ENCODE assay signal across 11 cellular contexts in the genomic region with DNA sequence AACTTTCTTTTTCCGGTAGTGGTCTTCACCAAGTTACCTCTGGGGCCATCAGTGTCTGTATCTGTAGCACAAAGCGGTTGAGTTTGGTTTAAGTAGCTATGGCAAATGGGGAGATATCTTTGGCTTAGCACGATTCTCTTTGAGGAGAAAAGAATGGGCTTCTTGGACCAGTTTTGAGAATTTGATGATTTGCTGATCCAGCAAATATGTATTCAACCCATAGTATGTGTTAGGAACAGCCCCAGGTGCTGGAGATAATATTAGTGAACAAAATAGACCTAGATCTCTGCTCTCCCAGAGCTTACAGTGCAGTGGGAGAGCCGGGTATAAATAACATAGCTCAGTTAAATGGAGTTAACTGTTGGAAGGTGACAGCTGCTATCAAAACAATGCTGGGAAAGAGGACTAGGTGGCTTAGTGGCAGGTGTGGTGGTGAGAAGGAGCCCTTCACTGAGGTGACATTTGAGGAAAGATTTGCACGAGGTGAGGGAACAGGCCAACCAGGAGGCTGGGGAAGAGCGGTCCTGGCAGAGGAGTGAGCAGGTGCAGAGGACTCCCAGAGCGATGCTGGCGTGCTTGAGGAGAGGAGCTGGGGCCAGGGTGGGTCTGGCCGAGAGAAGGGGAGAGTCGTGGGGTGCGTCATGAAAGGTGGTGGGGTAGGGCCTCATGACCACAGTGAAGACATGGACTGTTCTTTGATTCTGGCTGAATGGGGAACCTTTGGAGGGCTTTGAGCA. TPM values are rescaled to one million over a fixed set of nuclear protein-coding genes. Genes with fewer than 3 reads are reported as not detected.
A peak's percentile ranks its signal among the peaks of the same experiment; 100 is the strongest.
DNase-seq lines count a peak whose midpoint lies in the region; ATAC-seq, FAIRE-seq and TF ChIP-seq lines count a peak whose summit lies in the region.
"Had no signal": no experiment of that assay in that cellular context is flagged by ENCODE, and none has a peak within 500 bp of the region (broad histone marks: within the 10 kb centered on the region; RNA-seq: fewer than 3 reads in every experiment).

No MANE protein-coding gene starts in this region.

- H3K9me3 ChIP-seq in CD4-positive, alpha-beta memory T cell (ENCODE audit: control insufficient read depth in 1 of 2, low read length in 2 of 2): no peaks in the 10 kb centered on the region
- no peaks in the 10 kb centered on the region for H3K9me3 ChIP-seq in GM12878 (replicated peaks; ENCODE audit: control insufficient read depth, insufficient read depth, low read length)
- H3K9me3 ChIP-seq: psoas muscle had no signal

- no peak overlapping the region for H3K27ac ChIP-seq in CD4-positive, alpha-beta memory T cell (ENCODE audit: low read depth, low read length)
- peak overlapping the region; percentile 38; the same call in 1 of the 2 replicates for H3K27ac ChIP-seq in GM12878 (ENCODE audit: control insufficient read depth, insufficient read depth)

- SMC1A ChIA-PET in GM12878 (lab: Charles Lee; ENCODE audit: uncharacterized antibody, unreplicated experiment): interaction anchor here (1.0 kb wide), 1 partner anchor 35 kb away, joined by 4 read pairs; no protein-coding TSS in a partner anchor

- RAD21 ChIA-PET in GM12878 (lab: Charles Lee; ENCODE audit: unreplicated experiment): interaction anchor here (1.0 to 1.2 kb wide), 3 partner anchors 9 to 16 kb away, joined by 3 to 5 read pairs (median 4); no protein-coding TSS in a partner anchor

- H3K27me3 Mint-ChIP-seq in CD4-positive, alpha-beta memory T cell: no peaks in the 10 kb centered on the region
- H3K27me3 Mint-ChIP-seq in IgD-negative memory B cell (no peaks in the 10 kb centered on the region), nephron (ENCODE audit: low read depth) (no peaks in the 10 kb centered on the region)

- 70% methylated on average over 11 of the region's 11 CpGs for WGBS in GM12878 (ENCODE audit: insufficient coverage, insufficient replicate concordance, low lambda C conversion rate, missing lambda C conversion rate)

- TF ChIP-seq POLR2A in GM12878 (IDR thresholded peaks at IDR 0.05; ENCODE audit: low read depth, low read length): no peak

- in situ Hi-C loops in GM12878 (cut with MboI): loop anchor here (25.0 kb wide), 1 partner anchor 1320 kb away; no protein-coding TSS in a partner anchor

- H3K9me3 Mint-ChIP-seq in CD4-positive, alpha-beta memory T cell: no peaks in the 10 kb centered on the region
- H3K9me3 Mint-ChIP-seq in IgD-negative memory B cell: no peaks in the 10 kb centered on the region
- no peaks in the 10 kb centered on the region for H3K9me3 Mint-ChIP-seq in nephron

- CTCF ChIA-PET in CD4-positive, alpha-beta memory T cell (lab: Charles Lee; ENCODE audit: partially characterized antibody): interaction anchor here (0.8 to 2.0 kb wide), 4 partner anchors 9 to 36 kb away, joined by 3 to 7 read pairs (median 4); no protein-coding TSS in a partner anchor
- CTCF ChIA-PET in GM12878 (lab: Yijun Ruan, JAX): interaction anchor here (1.0 to 3.0 kb wide), 4 partner anchors 9 to 204 kb away, joined by 3 to 21 read pairs (median 7); no protein-coding TSS in a partner anchor

- DNase-seq in CD4-positive, alpha-beta memory T cell: no peak
- DNase-seq in GM12878 (ENCODE audit: low read depth, low spot score) (no peak), cerebellum (ENCODE audit: low spot score) (no peak)
- DNase-seq: dermis blood vessel endothelial cell, NCI-H1048, psoas muscle, trophoblast cell had no signal

- H3K27ac Mint-ChIP-seq in CD4-positive, alpha-beta memory T cell: peak overlapping the region; percentile 5 to 87 (median 74)
- peak overlapping the region; percentile 97 to 100 (median 99) for H3K27ac Mint-ChIP-seq in IgD-negative memory B cell
- peak overlapping the region; percentile 6 to 68 (median 37) for H3K27ac Mint-ChIP-seq in nephron

- TF ChIP-seq EP300 in GM12878 (IDR thresholded peaks at IDR 0.05; ENCODE audit: borderline replicate concordance in 1 of 2, control insufficient read depth in 1 of 2, low read depth in 2 of 2, low read length in 2 of 2): no peak

- no peak overlapping the region for H2AFZ ChIP-seq in GM12878 (ENCODE audit: control insufficient read depth, low read depth, low read length)

- peaks cover 3% of the 10 kb centered on the region; the same call in 1 of the 2 replicates for H4K20me1 ChIP-seq in GM12878 (ENCODE audit: control insufficient read depth, insufficient read depth)

- no peak for TF ChIP-seq RAD21 in GM12878 (IDR thresholded peaks at IDR 0.05; ENCODE audit: insufficient read depth, low read depth, low read length)

- no peak for ATAC-seq in GM12878
- no peak for ATAC-seq in HG02642 (IDR thresholded peaks at IDR 0.05; ENCODE audit: poor library complexity, unreplicated experiment)
- ATAC-seq in GM19467 (IDR thresholded peaks at IDR 0.05; ENCODE audit: unreplicated experiment): no peak
- ATAC-seq: psoas muscle had no signal

- intact Hi-C loops in CD4-positive, alpha-beta memory T cell (cut with micrococcal nuclease): no loop called here
- intact Hi-C loops in GM12878 (cut with micrococcal nuclease; ENCODE audit: unreplicated experiment): no loop called here

- H3K27me3 ChIP-seq in CD4-positive, alpha-beta memory T cell (ENCODE audit: insufficient read depth, low read length): no peaks in the 10 kb centered on the region
- H3K27me3 ChIP-seq in GM12878 (replicated peaks in 1 of 2; ENCODE audit: control insufficient read depth in 2 of 2, insufficient read depth in 2 of 2, low read length in 1 of 2): no peaks in the 10 kb centered on the region

- H3K4me2 ChIP-seq in GM12878 (ENCODE audit: control insufficient read depth, insufficient read depth): peak overlapping the region; percentile 71

- POLR2A ChIA-PET in CD4-positive, alpha-beta memory T cell (lab: Charles Lee; ENCODE audit: partially characterized antibody): no interaction called here
- POLR2A ChIA-PET in GM12878 (lab: Charles Lee): interaction anchor here (0.6 to 1.5 kb wide), 3 partner anchors 8 to 51 kb away, joined by 3 to 5 read pairs (median 4); no protein-coding TSS in a partner anchor

- H3K4me3 ChIP-seq in CD4-positive, alpha-beta memory T cell (ENCODE audit: low read length in 2 of 2): no peak overlapping the region
- H3K4me3 ChIP-seq in GM12878: peak overlapping the region; percentile 61
- H3K4me3 ChIP-seq: psoas muscle had no signal

- H3K36me3 ChIP-seq in CD4-positive, alpha-beta memory T cell (ENCODE audit: insufficient read depth, low read length): no peaks in the 10 kb centered on the region
- peaks cover 0 to 9% of the 10 kb centered on the region in 2 experiments; a peak in 2 of 4 replicates for H3K36me3 ChIP-seq in GM12878 (ENCODE audit: control insufficient read depth in 2 of 2, insufficient read depth in 2 of 2, low read length in 1 of 2)

- TF ChIP-seq CTCF in GM12878 (IDR thresholded peaks at IDR 0.05 in 2 of 3, conservative IDR thresholded peaks at IDR 0.05 in 1 of 3; ENCODE audit: control insufficient read depth in 2 of 3, extremely low read depth in 1 of 3, insufficient read depth in 1 of 3, low read depth in 3 of 3, low read length in 3 of 3): no peak
- TF ChIP-seq CTCF in nephron (IDR thresholded peaks at IDR 0.05; ENCODE audit: unreplicated experiment in 3 of 3): no peak

- peak overlapping the region in 3 of 8 donors; percentile 12 to 38 (median 23) for H3K4me3 Mint-ChIP-seq in CD4-positive, alpha-beta memory T cell
- H3K4me3 Mint-ChIP-seq in IgD-negative memory B cell (peak overlapping the region; percentile 73 to 93 (median 90)), nephron (peak overlapping the region in 1 of 3 experiments; percentile 56)

- no peak overlapping the region for H3K9ac ChIP-seq in GM12878 (ENCODE audit: control insufficient read depth, insufficient read depth, low read length)

- H3K4me1 Mint-ChIP-seq in CD4-positive, alpha-beta memory T cell: peaks cover 51 to 86% (median 66%) of the 10 kb centered on the region in 4 donors
- peaks cover 48 to 64% (median 63%) of the 10 kb centered on the region in 3 donors for H3K4me1 Mint-ChIP-seq in IgD-negative memory B cell
- peaks cover 55% of the 10 kb centered on the region for H3K4me1 Mint-ChIP-seq in nephron

- H3K36me3 Mint-ChIP-seq in CD4-positive, alpha-beta memory T cell: peaks cover 9 to 33% of the 10 kb centered on the region in 2 donors
- H3K36me3 Mint-ChIP-seq in IgD-negative memory B cell: peaks cover 2% of the 10 kb centered on the region
- H3K36me3 Mint-ChIP-seq in nephron (ENCODE audit: low read depth): peaks cover 3% of the 10 kb centered on the region

- peaks cover 85% of the 10 kb centered on the region for H3K79me2 ChIP-seq in GM12878 (ENCODE audit: control insufficient read depth, insufficient read depth, low read length)

- FAIRE-seq in GM12878 (lab: Jason Lieb, UNC): no peak

- TSS peak; percentile 9 for BruUV-seq in GM12878 (replicated peaks; lab: Mats Ljungman, UMichigan)

- H3K4me1 ChIP-seq in CD4-positive, alpha-beta memory T cell (ENCODE audit: insufficient read depth, low read length): peaks cover 64% of the 10 kb centered on the region
- H3K4me1 ChIP-seq in GM12878 (ENCODE audit: control insufficient read depth, insufficient read depth, low read length): peaks cover 45% of the 10 kb centered on the region

RNA-seq across cellular contexts. Expression of a gene that starts 5.0 kb away (rescaled TPM):
- 10 to 100 TPM; 49.0 to 49.2 TPM for total RNA-seq in CD4-positive, alpha-beta memory T cell
- polyA plus RNA-seq in CD4-positive, alpha-beta memory T cell: 10 to 100 TPM; 20.6 to 24.4 TPM
- 64.3 TPM for polyA plus RNA-seq in IgD-negative memory B cell
- 103 and 120 TPM in 2 replicates for total RNA-seq in GM12878 (2013; cell fraction: nucleolus; rRNA removed)
- 25.2 and 27.7 TPM in 2 replicates for total RNA-seq in GM12878 (2014; rRNA removed)
- total RNA-seq in GM12878 (2014; rRNA removed; fragmentation: Illumina TruSeq; extraction: Trizol): 9.8 and 9.9 TPM in 2 replicates
- 44.7 and 45.5 TPM in 2 replicates for total RNA-seq in GM12878 (2021)
- polyA plus RNA-seq in GM12878 (2011; ENCODE audit: low read depth): 16.4 TPM
- 30.9 and 41.8 TPM in 2 replicates for polyA plus RNA-seq in GM12878 (2011; rRNA removed)
- polyA plus RNA-seq in GM12878 (2011; cell fraction: cytosol; rRNA removed): 45.0 and 49.5 TPM in 2 replicates
- polyA plus RNA-seq in GM12878 (2011; cell fraction: nucleus; rRNA removed): 43.1 and 44.1 TPM in 2 replicates
- polyA plus RNA-seq in GM12878 (2012): 44.7 and 50.1 TPM in 2 replicates
- 18.6 and 24.1 TPM in 2 replicates for polyA plus RNA-seq in GM12878 (2014; fragmentation: Illumina TruSeq; extraction: Trizol)
- 1 to 10 TPM in 1 of 2 experiments, under 1 TPM in 1; 0.63 to 2.6 TPM for polyA plus RNA-seq in GM12878 (2014; fragmentation: Nextera tagmentation; extraction: Ambion mirVana)
- polyA plus RNA-seq in GM12878 (2014; rRNA removed): 30.9 and 35.2 TPM in 2 replicates
- 10 to 100 TPM; 27.0 to 32.9 TPM for polyA plus RNA-seq in GM12878 (2016; fragmentation: Nextera tagmentation; extraction: Ambion mirVana)
- polyA minus RNA-seq in GM12878 (2011; rRNA and poly(A)+ RNA removed): 39.3 and 47.8 TPM in 2 replicates
- polyA minus RNA-seq in GM12878 (2011; cell fraction: cytosol; rRNA and poly(A)+ RNA removed): 18.0 and 23.3 TPM in 2 replicates
- polyA minus RNA-seq in GM12878 (2011; cell fraction: nucleus; rRNA and poly(A)+ RNA removed): 34.8 and 46.1 TPM in 2 replicates
- 8.2 TPM for total RNA-seq in cerebellum

RNA-seq across cellular contexts. Expression of a gene that starts 29.4 kb away (rescaled TPM):
- 100 to 1,000 TPM; 161 to 164 TPM for total RNA-seq in CD4-positive, alpha-beta memory T cell
- polyA plus RNA-seq in CD4-positive, alpha-beta memory T cell: 100 to 1,000 TPM in 1 of 2 donors, 10 to 100 TPM in 1; 91.2 to 111 TPM
- 11.7 TPM for polyA plus RNA-seq in IgD-negative memory B cell
- 35.5 and 35.9 TPM in 2 replicates for total RNA-seq in GM12878 (2013; cell fraction: nucleolus; rRNA removed)
- 40.3 and 40.6 TPM in 2 replicates for total RNA-seq in GM12878 (2014; rRNA removed)
- 30.8 and 32.6 TPM in 2 replicates for total RNA-seq in GM12878 (2014; rRNA removed; fragmentation: Illumina TruSeq; extraction: Trizol)
- 41.1 and 42.0 TPM in 2 replicates for total RNA-seq in GM12878 (2021)
- 11.5 TPM for polyA plus RNA-seq in GM12878 (2011; ENCODE audit: low read depth)
- 25.3 and 27.8 TPM in 2 replicates for polyA plus RNA-seq in GM12878 (2011; rRNA removed)
- polyA plus RNA-seq in GM12878 (2011; cell fraction: cytosol; rRNA removed): 28.7 and 34.2 TPM in 2 replicates
- 14.9 and 21.7 TPM in 2 replicates for polyA plus RNA-seq in GM12878 (2011; cell fraction: nucleus; rRNA removed)
- 18.6 and 19.3 TPM in 2 replicates for polyA plus RNA-seq in GM12878 (2012)
- 15.3 and 26.8 TPM in 2 replicates for polyA plus RNA-seq in GM12878 (2014; fragmentation: Illumina TruSeq; extraction: Trizol)
- 1 to 10 TPM; 4.0 to 5.8 TPM for polyA plus RNA-seq in GM12878 (2014; fragmentation: Nextera tagmentation; extraction: Ambion mirVana)
- 39.8 and 46.9 TPM in 2 replicates for polyA plus RNA-seq in GM12878 (2014; rRNA removed)
- polyA plus RNA-seq in GM12878 (2016; fragmentation: Nextera tagmentation; extraction: Ambion mirVana): 10 to 100 TPM; 26.9 to 35.6 TPM
- 37.7 and 40.8 TPM in 2 replicates for polyA minus RNA-seq in GM12878 (2011; rRNA and poly(A)+ RNA removed)
- 13.1 and 15.7 TPM in 2 replicates for polyA minus RNA-seq in GM12878 (2011; cell fraction: cytosol; rRNA and poly(A)+ RNA removed)
- polyA minus RNA-seq in GM12878 (2011; cell fraction: nucleus; rRNA and poly(A)+ RNA removed): 10.8 and 24.0 TPM in 2 replicates
- total RNA-seq in cerebellum: 49.4 TPM

Comparison
In these comparisons a context has a peak if more than half of its experiments do, and no peak if none do; other contexts are left out.
1. H3K27ac Mint-ChIP-seq: peak in every context shown above with its lines; median percentile 99 in IgD-negative memory B cell; 74 in CD4-positive, alpha-beta memory T cell; 37 in nephron.